Comparison of ENCODE assay signal across 27 cellular contexts in the genomic region with DNA sequence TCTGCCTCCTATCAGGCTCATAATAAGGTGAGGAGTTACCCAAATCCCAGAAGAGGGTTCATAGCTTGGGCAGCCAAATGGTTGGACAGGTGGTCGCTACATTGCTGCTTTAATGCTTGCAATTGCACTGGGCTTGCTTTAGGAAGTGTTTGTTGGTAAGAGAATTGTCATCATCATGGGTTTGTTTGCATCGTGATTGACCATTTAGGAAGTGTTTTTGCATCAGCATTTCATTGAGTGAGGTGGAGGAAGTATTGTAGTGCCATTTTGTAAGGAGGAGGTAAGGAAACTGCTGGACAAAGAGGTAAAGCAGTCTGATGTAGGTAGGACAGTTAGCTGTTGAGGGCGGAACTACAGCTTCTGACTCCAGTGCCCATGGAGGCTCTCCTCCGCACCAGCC.
"Had no signal": no experiment of that assay in that cellular context is flagged by ENCODE, and none has a peak within 500 bp of the region (broad histone marks: within the 10 kb centered on the region; RNA-seq: fewer than 3 reads in every experiment).

No MANE protein-coding gene starts in this region.

- H3K9ac ChIP-seq: parathyroid adenoma had no signal

- H3K36me3 ChIP-seq: heart right ventricle, left lung, lower lobe of right lung, suprapubic skin, tibial artery had no signal

- H3K27me3 ChIP-seq: body of pancreas, esophagus muscularis mucosa, foreskin keratinocyte, heart right ventricle, left lung, suprapubic skin, tibial artery had no signal

- ATAC-seq: activated CD8-positive, alpha-beta memory T cell treated with anti-CD3 and anti-CD28 coated beads, Interleukin-2, amount 10 ng/mL, durations not matched to agents 7 days and 5 days; activated CD8-positive, alpha-beta T cell treated with anti-CD3 and anti-CD28 coated beads, Interleukin-2, amount 10 ng/mL, durations not matched to agents 7 days and 5 days; activated T-cell treated with anti-CD3 and anti-CD28 coated beads, Interleukin-2, amount 50 U/mL, for 72 hours; body of pancreas; heart right ventricle; left lung; lower lobe of right lung; natural killer cell treated with Interleukin-12 subunit alpha and Interleukin-12 subunit beta and Interleukin-15 and Interleukin-18, amount 100 ng/mL, for 72 hours; psoas muscle; WTC11 had no signal

- H3K27ac Mint-ChIP-seq: activated CD8-positive, alpha-beta memory T cell treated with anti-CD3 and anti-CD28 coated beads, Interleukin-2, amount 10 ng/mL, durations not matched to agents 7 days and 5 days; activated CD8-positive, alpha-beta T cell treated with anti-CD3 and anti-CD28 coated beads, Interleukin-2, amount 10 ng/mL, durations not matched to agents 7 days and 5 days; activated naive CD8-positive, alpha-beta T cell; activated T-cell treated with anti-CD3 and anti-CD28 coated beads, Interleukin-2, amount 50 U/mL, for 72 hours had no signal

- H3K27ac ChIP-seq: body of pancreas, esophagus muscularis mucosa, foreskin keratinocyte, left lung, lower lobe of right lung, parathyroid adenoma, psoas muscle, suprapubic skin, tibial artery had no signal

- H3K4me3 ChIP-seq: body of pancreas, esophagus muscularis mucosa, heart right ventricle, left lung, lower lobe of right lung, psoas muscle, smooth muscle cell, suprapubic skin, tibial artery had no signal

- H3K9me3 Mint-ChIP-seq: activated T-cell treated with anti-CD3 and anti-CD28 coated beads, Interleukin-2, amount 50 U/mL, for 72 hours; natural killer cell treated with Interleukin-12 subunit alpha and Interleukin-12 subunit beta and Interleukin-15 and Interleukin-18, amount 100 ng/mL, for 72 hours; WTC11 had no signal

- H2AFZ ChIP-seq: parathyroid adenoma had no signal

- H3K27me3 Mint-ChIP-seq: activated CD8-positive, alpha-beta memory T cell treated with anti-CD3 and anti-CD28 coated beads, Interleukin-2, amount 10 ng/mL, durations not matched to agents 7 days and 5 days; activated naive CD8-positive, alpha-beta T cell; natural killer cell treated with Interleukin-12 subunit alpha and Interleukin-12 subunit beta and Interleukin-15 and Interleukin-18, amount 100 ng/mL, for 72 hours had no signal

- H3K36me3 Mint-ChIP-seq: natural killer cell treated with Interleukin-12 subunit alpha and Interleukin-12 subunit beta and Interleukin-15 and Interleukin-18, amount 100 ng/mL, for 72 hours; WTC11 had no signal

- H3K9me3 ChIP-seq: body of pancreas, esophagus muscularis mucosa, heart right ventricle, left lung, lower lobe of right lung, psoas muscle, suprapubic skin, tibial artery had no signal

- H3K4me3 Mint-ChIP-seq: activated CD8-positive, alpha-beta memory T cell treated with anti-CD3 and anti-CD28 coated beads, Interleukin-2, amount 10 ng/mL, durations not matched to agents 7 days and 5 days; activated CD8-positive, alpha-beta T cell treated with anti-CD3 and anti-CD28 coated beads, Interleukin-2, amount 10 ng/mL, durations not matched to agents 7 days and 5 days; activated naive CD8-positive, alpha-beta T cell; activated T-cell treated with anti-CD3 and anti-CD28 coated beads, Interleukin-2, amount 50 U/mL, for 72 hours; natural killer cell treated with Interleukin-12 subunit alpha and Interleukin-12 subunit beta and Interleukin-15 and Interleukin-18, amount 100 ng/mL, for 72 hours; WTC11 had no signal

- DNase-seq: activated CD4-positive, alpha-beta T cell treated with anti-CD3 and anti-CD28 coated beads, Interleukin-2, amount 50 U/mL, for 1 hour; activated CD8-positive, alpha-beta memory T cell treated with anti-CD3 and anti-CD28 coated beads, Interleukin-2, amount 10 ng/mL, durations not matched to agents 7 days and 5 days; activated CD8-positive, alpha-beta T cell treated with anti-CD3 and anti-CD28 coated beads, Interleukin-2, amount 10 ng/mL, durations not matched to agents 7 days and 5 days; activated naive CD4-positive, alpha-beta T cell; activated T-cell treated with anti-CD3 and anti-CD28 coated beads for 4 hours; activated T-cell treated with anti-CD3 and anti-CD28 coated beads, Interleukin-2, amount 50 U/mL, for 72 hours; anterior cingulate cortex; body of pancreas; dermis blood vessel endothelial cell; effector CD4-positive, alpha-beta T cell; heart right ventricle; left lung; lower lobe of right lung; mesendoderm; occipital lobe; psoas muscle; stimulated activated naive CD4-positive, alpha-beta T cell; T-helper 2 cell; tibial artery had no signal
